26 cellular contexts compared by ENCODE assay signal in the genomic region with DNA sequence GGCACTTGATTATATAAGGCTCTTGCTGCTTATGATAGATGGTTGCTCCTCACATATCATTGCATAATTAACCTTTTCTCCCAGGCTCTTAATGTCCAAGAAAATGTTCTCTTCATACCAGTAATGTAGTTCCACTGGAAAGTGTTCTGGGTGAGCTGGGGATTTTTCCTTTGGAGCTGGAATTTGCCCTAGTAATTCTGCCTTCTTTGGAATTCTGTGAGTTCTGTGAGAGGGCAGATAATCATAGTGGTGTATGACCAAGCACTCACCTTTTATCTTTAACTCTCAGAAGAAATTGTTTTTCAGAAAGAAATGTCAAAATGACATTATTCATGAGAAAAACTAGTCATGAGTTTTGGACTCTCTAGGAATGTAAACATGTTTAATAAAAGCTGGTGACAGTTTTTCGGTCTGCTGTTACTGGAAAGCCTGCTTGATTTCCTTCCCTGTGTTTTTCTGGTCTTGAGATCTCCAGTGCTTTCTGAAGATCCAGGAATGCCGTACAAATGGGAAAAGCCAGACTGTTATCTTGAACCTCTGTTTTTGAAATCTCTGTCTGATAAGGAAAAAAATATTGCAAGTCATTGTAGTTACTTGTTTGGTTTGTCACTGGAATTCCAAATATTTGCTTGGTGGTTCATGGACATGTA.
DNase-seq lines count a peak whose midpoint lies in the region; ATAC-seq and TF ChIP-seq lines count a peak whose summit lies in the region.
"Had no signal": no experiment of that assay in that cellular context is flagged by ENCODE, and none has a peak within 500 bp of the region (broad histone marks: within the 10 kb centered on the region; RNA-seq: fewer than 3 reads in every experiment).

No MANE protein-coding gene starts in this region.

- no peak overlapping the region for H4K8ac ChIP-seq in mesendoderm (ENCODE audit: low read depth, low read length)

- H3K4me3 Mint-ChIP-seq in endodermal cell, result no peak overlapping the region
- no peak overlapping the region for H3K4me3 Mint-ChIP-seq in activated naive CD4-positive, alpha-beta T cell treated with anti-CD3 and anti-CD28 coated beads, Interleukin-2, amount 10 ng/mL, durations not matched to agents 7 days and 5 days
- H3K4me3 Mint-ChIP-seq: activated CD8-positive, alpha-beta T cell treated with anti-CD3 and anti-CD28 coated beads, Interleukin-2, amount 10 ng/mL, durations not matched to agents 7 days and 5 days; naive B cell; stimulated activated effector memory CD8-positive, alpha-beta T cell treated with anti-CD3 and anti-CD28 coated beads, Interleukin-12 subunit alpha, Interleukin-12 subunit beta, amount 100 ng/mL, for 72 hours had no signal

- H4K5ac ChIP-seq in mesendoderm (ENCODE audit: low read length), result no peak overlapping the region

- CTCF ChIA-PET in activated naive CD4-positive, alpha-beta T cell treated with anti-CD3 and anti-CD28 coated beads, Interleukin-2, amount 10 ng/mL, durations not matched to agents 7 days and 5 days (lab: Charles Lee), result no interaction called here

- peak overlapping the region; percentile 45 for H2AFZ ChIP-seq in ACC112 (ENCODE audit: low read length, unreplicated experiment)

- no peaks in the 10 kb centered on the region for H3K9me3 ChIP-seq in endodermal cell (ENCODE audit: control insufficient read depth, low read length)
- H3K9me3 ChIP-seq: BE2C, colonic mucosa, heart left ventricle, SJCRH30 had no signal

- H3K36me3 ChIP-seq in ACC112 (ENCODE audit: insufficient read depth, low read length) (no peaks in the 10 kb centered on the region), endodermal cell (ENCODE audit: control insufficient read depth, insufficient read depth, low read length) (no peaks in the 10 kb centered on the region), mesendoderm (ENCODE audit: control insufficient read depth, insufficient read depth, low read length) (no peaks in the 10 kb centered on the region)
- H3K36me3 ChIP-seq: BE2C, colonic mucosa, heart left ventricle, SJCRH30 had no signal

- H3K4me1 ChIP-seq in ACC112 (ENCODE audit: control insufficient read depth, insufficient read depth, low read length, unreplicated experiment) (peaks cover 3% of the 10 kb centered on the region), endodermal cell (ENCODE audit: control insufficient read depth, insufficient read depth, low read length) (peaks cover 2% of the 10 kb centered on the region), mesendoderm (ENCODE audit: control insufficient read depth, low read depth, low read length) (peaks cover 4% of the 10 kb centered on the region)
- H3K4me1 ChIP-seq: BE2C, colonic mucosa had no signal

- TF ChIP-seq CTCF in endodermal cell (conservative IDR thresholded peaks at IDR 0.05), result no peak

- no peak overlapping the region for H3K23ac ChIP-seq in mesendoderm (ENCODE audit: low read length)

- H3K4me1 Mint-ChIP-seq in endodermal cell, result peaks cover 27% of the 10 kb centered on the region
- H3K4me1 Mint-ChIP-seq in activated naive CD4-positive, alpha-beta T cell treated with anti-CD3 and anti-CD28 coated beads, Interleukin-2, amount 10 ng/mL, durations not matched to agents 7 days and 5 days, result peaks cover 6% of the 10 kb centered on the region

- H3K36me3 Mint-ChIP-seq in endodermal cell (ENCODE audit: low read depth), result no peaks in the 10 kb centered on the region
- no peaks in the 10 kb centered on the region for H3K36me3 Mint-ChIP-seq in activated naive CD4-positive, alpha-beta T cell treated with anti-CD3 and anti-CD28 coated beads, Interleukin-2, amount 10 ng/mL, durations not matched to agents 7 days and 5 days
- H3K36me3 Mint-ChIP-seq: stimulated activated effector memory CD8-positive, alpha-beta T cell treated with anti-CD3 and anti-CD28 coated beads, Interleukin-12 subunit alpha, Interleukin-12 subunit beta, amount 100 ng/mL, for 72 hours had no signal

- ATAC-seq in GM21447 (IDR thresholded peaks at IDR 0.05; ENCODE audit: unreplicated experiment), result no peak
- ATAC-seq: activated CD8-positive, alpha-beta T cell treated with anti-CD3 and anti-CD28 coated beads, Interleukin-2, amount 10 ng/mL, durations not matched to agents 7 days and 5 days; HCT116; heart left ventricle; stimulated activated effector memory CD8-positive, alpha-beta T cell treated with anti-CD3 and anti-CD28 coated beads, Interleukin-12 subunit alpha, Interleukin-12 subunit beta, amount 100 ng/mL, for 72 hours had no signal

- 91 to 100% methylated on average over 1 to 2 of the region's 2 CpGs for WGBS in endodermal cell (ENCODE audit: insufficient coverage in 1 of 2, insufficient read length in 1 of 2), 2 experiments
- WGBS in mesendoderm (ENCODE audit: extremely low coverage, insufficient coverage, low lambda C conversion rate), result no CpG with 5 or more reads among the region's 2 CpGs

- H3K27ac ChIP-seq in ACC112 (ENCODE audit: low read depth, low read length) (no peak overlapping the region), endodermal cell (ENCODE audit: low read depth, low read length) (no peak overlapping the region), mesendoderm (ENCODE audit: low read depth, low read length) (no peak overlapping the region)
- H3K27ac ChIP-seq: colonic mucosa, heart left ventricle, SJCRH30 had no signal

- no peak overlapping the region for H2AK5ac ChIP-seq in mesendoderm (ENCODE audit: low read length)

- no peak overlapping the region for H3K4me2 ChIP-seq in mesendoderm (ENCODE audit: low read length)

- H3K56ac ChIP-seq in mesendoderm (ENCODE audit: low read length), result no peak overlapping the region

- H3K27me3 ChIP-seq in ACC112 (ENCODE audit: insufficient read depth, low read length) (no peaks in the 10 kb centered on the region), endodermal cell (ENCODE audit: control insufficient read depth, insufficient read depth, low read length, poor library complexity, severe bottlenecking) (no peaks in the 10 kb centered on the region), mesendoderm (ENCODE audit: insufficient read depth, low read length, poor library complexity) (no peaks in the 10 kb centered on the region)
- H3K27me3 ChIP-seq: BE2C, colonic mucosa, heart left ventricle, SJCRH30 had no signal

- H3K4ac ChIP-seq in mesendoderm (ENCODE audit: low read depth, low read length), result no peak overlapping the region

- peaks cover 2% of the 10 kb centered on the region for H3K9me3 Mint-ChIP-seq in endodermal cell
- no peaks in the 10 kb centered on the region for H3K9me3 Mint-ChIP-seq in activated naive CD4-positive, alpha-beta T cell treated with anti-CD3 and anti-CD28 coated beads, Interleukin-2, amount 10 ng/mL, durations not matched to agents 7 days and 5 days
- H3K9me3 Mint-ChIP-seq: stimulated activated effector memory CD8-positive, alpha-beta T cell treated with anti-CD3 and anti-CD28 coated beads, Interleukin-12 subunit alpha, Interleukin-12 subunit beta, amount 100 ng/mL, for 72 hours had no signal

- H3K18ac ChIP-seq in mesendoderm (ENCODE audit: low read length), result no peak overlapping the region

- no peak overlapping the region for H2BK5ac ChIP-seq in mesendoderm (ENCODE audit: low read length)

- H3K79me2 ChIP-seq in ACC112 (ENCODE audit: control insufficient read depth, insufficient read depth, low read length, unreplicated experiment) (no peaks in the 10 kb centered on the region), mesendoderm (ENCODE audit: control insufficient read depth, insufficient read depth, low read length) (no peaks in the 10 kb centered on the region)

- peak overlapping the region; percentile 24 for H3K27ac Mint-ChIP-seq in endodermal cell
- H3K27ac Mint-ChIP-seq in activated naive CD4-positive, alpha-beta T cell treated with anti-CD3 and anti-CD28 coated beads, Interleukin-2, amount 10 ng/mL, durations not matched to agents 7 days and 5 days, result no peak overlapping the region
- H3K27ac Mint-ChIP-seq: activated CD8-positive, alpha-beta T cell treated with anti-CD3 and anti-CD28 coated beads, Interleukin-2, amount 10 ng/mL, durations not matched to agents 7 days and 5 days; naive B cell; stimulated activated effector memory CD8-positive, alpha-beta T cell treated with anti-CD3 and anti-CD28 coated beads, Interleukin-12 subunit alpha, Interleukin-12 subunit beta, amount 100 ng/mL, for 72 hours had no signal

- H3K27me3 Mint-ChIP-seq in endodermal cell (ENCODE audit: insufficient read depth), result peaks cover 2% of the 10 kb centered on the region
- no peaks in the 10 kb centered on the region for H3K27me3 Mint-ChIP-seq in activated naive CD4-positive, alpha-beta T cell treated with anti-CD3 and anti-CD28 coated beads, Interleukin-2, amount 10 ng/mL, durations not matched to agents 7 days and 5 days

- H3K79me1 ChIP-seq in mesendoderm (ENCODE audit: low read length), result no peaks in the 10 kb centered on the region

- H3K4me3 ChIP-seq in ACC112 (ENCODE audit: low read depth, low read length) (peak overlapping the region; percentile 46; the same call in 1 of the 2 replicates), endodermal cell (ENCODE audit: low read length) (no peak overlapping the region), mesendoderm (ENCODE audit: low read length) (no peak overlapping the region)
- H3K4me3 ChIP-seq: colonic mucosa, heart left ventricle, SJCRH30 had no signal

- no peak overlapping the region for H2BK15ac ChIP-seq in mesendoderm (replicated peaks; ENCODE audit: low read depth)

- H3K9ac ChIP-seq in endodermal cell (ENCODE audit: extremely low read depth, low read length, poor library complexity, severe bottlenecking), result no peak overlapping the region
- no peak overlapping the region for H3K9ac ChIP-seq in mesendoderm (ENCODE audit: low read length)

- DNase-seq in NCI-H226 (peak; percentile 87), endodermal cell (no peak), mesendoderm (peak; percentile 27), occipital lobe (lab: John Stamatoyannopoulos, UW) (no peak), dedifferentiated amniotic fluid mesenchymal stem cell (ENCODE audit: extremely low spot score) (no peak)
- no peak for DNase-seq in activated naive CD4-positive, alpha-beta T cell treated with anti-CD3 and anti-CD28 coated beads, Interleukin-2, amount 10 ng/mL, durations not matched to agents 7 days and 5 days
- DNase-seq: activated CD4-positive, CD25-positive, alpha-beta regulatory T cell treated with anti-CD3 and anti-CD28 coated beads, Interleukin-2, amount 50 U/mL, for 72 hours; activated CD8-positive, alpha-beta T cell treated with anti-CD3 and anti-CD28 coated beads, Interleukin-2, amount 10 ng/mL, durations not matched to agents 7 days and 5 days; activated effector memory CD4-positive, alpha-beta T cell treated with anti-CD3 and anti-CD28 coated beads, Interleukin-2, amount 50 U/mL, for 16 hours; activated T-cell treated with anti-CD3 and anti-CD28 coated beads for 4 hours; BE2C; colonic mucosa; COR-L47; heart left ventricle; naive B cell; NCI-H1105; NCI-H2029; NCI-H524; retina; SJCRH30; substantia nigra; T-helper 1 cell had no signal

- H2BK120ac ChIP-seq in mesendoderm (ENCODE audit: low read depth, low read length), result no peak overlapping the region

Comparison
In these comparisons a context has a peak if more than half of its experiments do, and no peak if none do; other contexts are left out.
1. DNase-seq: peak in NCI-H226 (single experiment) and mesendoderm (single experiment); none in endodermal cell (single experiment), occipital lobe (single experiment), dedifferentiated amniotic fluid mesenchymal stem cell (single experiment) and activated naive CD4-positive, alpha-beta T cell treated with anti-CD3 and anti-CD28 coated beads, Interleukin-2, amount 10 ng/mL, durations not matched to agents 7 days and 5 days (single experiment).